8 cellular contexts compared by ENCODE assay signal in genomic region chr2:218406209-218406948, GRCh38. TPM values are rescaled to one million over a fixed set of nuclear protein-coding genes. Genes with fewer than 3 reads are reported as not detected.
DNase-seq lines count a peak whose midpoint lies in the region; FAIRE-seq and TF ChIP-seq lines count a peak whose summit lies in the region.

No MANE protein-coding gene starts in this region.

- H3K4me3 ChIP-seq in GM08714 (ENCODE audit: low read length) (peak overlapping the region; percentile 39; the same call in 1 of the 2 replicates), SJCRH30 (peak overlapping the region; percentile 60)

- H3K4me3 Mint-ChIP-seq in HFFc6, result peak overlapping the region; percentile 86

- peaks cover 4% of the 10 kb centered on the region for H3K27me3 Mint-ChIP-seq in HFFc6 (ENCODE audit: insufficient read depth)

- no peaks in the 10 kb centered on the region for H3K27me3 ChIP-seq in SJCRH30

- peak overlapping the region; percentile 46 for H3K27ac ChIP-seq in SJCRH30

- no peaks in the 10 kb centered on the region for H3K9me3 Mint-ChIP-seq in HFFc6

- no peak for FAIRE-seq in frontal cortex (lab: Jason Lieb, UNC)

- H3K4me1 ChIP-seq in SJCRH30, result peaks cover 17% of the 10 kb centered on the region; the same call in 1 of the 2 replicates

- peaks cover 11% of the 10 kb centered on the region; the same call in 1 of the 2 replicates for H3K36me3 ChIP-seq in SJCRH30

- H3K27ac Mint-ChIP-seq in HFFc6, result peak overlapping the region; percentile 91

- DNase-seq in HFFc6 (peak; percentile 92), MV-4-11 (lab: John Stamatoyannopoulos, UW) (peak; percentile 97), SJCRH30 (peak; percentile 96 to 97), frontal cortex (ENCODE audit: low spot score in 2 of 2) (peak; percentile 93 to 95), nucleus accumbens (lab: John Stamatoyannopoulos, UW) (peak in 55 of 56 donors; percentile 70 to 99 (median 93)), superior temporal gyrus (ENCODE audit: extremely low spot score) (peak; percentile 93)
- peak; percentile 91 for DNase-seq in activated naive CD4-positive, alpha-beta T cell treated with Interleukin-2 at 50 U/mL for 16 hours

- peak; percentile 81 for TF ChIP-seq CTCF in HFFc6 (IDR thresholded peaks at IDR 0.05)

- peaks cover 47% of the 10 kb centered on the region for H3K4me1 Mint-ChIP-seq in HFFc6 (ENCODE audit: low read depth)

- H3K36me3 Mint-ChIP-seq in HFFc6 (ENCODE audit: low read depth), result peaks cover 4% of the 10 kb centered on the region; the same call in 1 of the 2 replicates

- H3K9me3 ChIP-seq in SJCRH30 (replicated peaks), result no peaks in the 10 kb centered on the region

RNA-seq across cellular contexts. Expression of gene CTDSP1, which starts 6.7 kb away (rescaled TPM):
- total RNA-seq in HFFc6 (2021; fragmentation: NEBNext Ultra II Directional; extraction: Animal tissue kit (Norgen Biotek cat#: 25700)), result 10 to 100 TPM; 72.0 to 82.0 (median 75.5) TPM
- total RNA-seq in SJCRH30 (2014; rRNA removed; shearing (Covaris generic)), result 61.5 and 69.9 TPM in 2 replicates
- total RNA-seq in frontal cortex, result 7.7 TPM

RNA-seq across cellular contexts. Expression of gene VIL1, which starts 12.5 kb away (rescaled TPM):
- total RNA-seq in HFFc6 (2021; fragmentation: NEBNext Ultra II Directional; extraction: Animal tissue kit (Norgen Biotek cat#: 25700)), result not detected
- total RNA-seq in SJCRH30 (2014; rRNA removed; shearing (Covaris generic)), result 0.02 and 0.03 TPM in 2 replicates
- total RNA-seq in frontal cortex, result not detected

RNA-seq across cellular contexts. Expression of gene SLC11A1, which starts 24.3 kb away (rescaled TPM):
- total RNA-seq in HFFc6 (2021; fragmentation: NEBNext Ultra II Directional; extraction: Animal tissue kit (Norgen Biotek cat#: 25700)), result under 1 TPM; 0.05 to 0.16 (median 0.11) TPM
- 0.35 and 0.36 TPM in 2 replicates for total RNA-seq in SJCRH30 (2014; rRNA removed; shearing (Covaris generic))
- 0.82 TPM for total RNA-seq in frontal cortex

RNA-seq across cellular contexts. Expression of gene CATIP, which starts 49.7 kb away (rescaled TPM):
- total RNA-seq in HFFc6 (2021; fragmentation: NEBNext Ultra II Directional; extraction: Animal tissue kit (Norgen Biotek cat#: 25700)), result not detected
- not detected in 2 replicates for total RNA-seq in SJCRH30 (2014; rRNA removed; shearing (Covaris generic))
- not detected for total RNA-seq in frontal cortex

Comparison
In these comparisons a context has a peak if more than half of its experiments do, and no peak if none do; other contexts are left out.
1. Peak in every context shown above with its lines: DNase-seq, H3K4me3 ChIP-seq and H3K27ac ChIP-seq.